In genomic region chr11:10064828-10065227, GRCh38 we compare ENCODE assay signal across 1 cellular context.
TF ChIP-seq lines count a peak whose summit lies in the region.

No MANE protein-coding gene starts in this region.

TF ChIP-seq in SK-N-SH treated with all-trans-retinoic acid at 6 μM for 48 hours, 23 proteins besides CTCF, POLR2A, EP300 and RAD21 (continued from another document):
- no peak for TF ChIP-seq TSHZ2 (CRISPR knock-in tag; IDR thresholded peaks at IDR 0.05)
